In the genomic region with DNA sequence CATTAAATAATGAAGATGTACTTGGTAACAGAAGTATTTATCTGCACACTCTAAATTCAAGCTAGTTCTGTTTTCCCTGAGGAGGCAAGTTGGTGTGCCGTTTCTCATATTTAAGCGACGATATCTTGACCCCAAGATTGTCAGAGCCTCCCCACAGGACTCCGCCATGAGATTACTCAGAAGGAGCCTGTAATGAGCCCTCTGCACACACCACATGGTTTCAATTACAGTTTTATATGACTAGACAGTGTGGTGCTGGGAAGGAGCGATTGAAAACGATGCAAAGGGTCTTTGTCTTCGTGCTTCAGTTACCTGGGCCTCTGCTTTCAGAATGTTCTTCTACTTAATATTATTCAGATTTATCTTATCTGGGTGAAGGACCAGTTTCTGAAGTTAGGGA, we compare ENCODE assay signal across 24 cellular contexts.
"Had no signal": no experiment of that assay in that cellular context is flagged by ENCODE, and none has a peak within 500 bp of the region (broad histone marks: within the 10 kb centered on the region; RNA-seq: fewer than 3 reads in every experiment).

No MANE protein-coding gene starts in this region.

- H3K4me3 ChIP-seq: body of pancreas, dorsolateral prefrontal cortex, lung, thyroid gland had no signal

- ATAC-seq: activated CD8-positive, alpha-beta memory T cell treated with anti-CD3 and anti-CD28 coated beads, Interleukin-2, amount 10 ng/mL, durations not matched to agents 7 days and 5 days; body of pancreas; left lobe of liver had no signal

- H3K4me1 Mint-ChIP-seq: activated B cell treated with CpG ODN at 0.5 μM for 24 hours; activated CD4-positive, alpha-beta memory T cell treated with anti-CD3 and anti-CD28 coated beads, Interleukin-2, amount 10 ng/mL, durations not matched to agents 7 days and 5 days; activated CD8-positive, alpha-beta memory T cell treated with anti-CD3 and anti-CD28 coated beads, Interleukin-2, amount 10 ng/mL, durations not matched to agents 7 days and 5 days had no signal

- H3K27ac ChIP-seq: body of pancreas, dorsolateral prefrontal cortex, thyroid gland had no signal

- DNase-seq: activated B cell treated with CpG ODN at 0.5 μM for 24 hours; activated CD4-positive, alpha-beta memory T cell treated with anti-CD3 and anti-CD28 coated beads, Interleukin-2, amount 10 ng/mL, durations not matched to agents 7 days and 5 days; activated CD4-positive, alpha-beta T cell treated with anti-CD3 and anti-CD28 coated beads for 48 hours; activated CD8-positive, alpha-beta memory T cell treated with anti-CD3 and anti-CD28 coated beads, Interleukin-2, amount 10 ng/mL, durations not matched to agents 7 days and 5 days; amniotic stem cell; body of pancreas; caudate nucleus; dorsolateral prefrontal cortex; foreskin melanocyte; glutamatergic neuron; hypothalamus; islet precursor cell; nephron progenitor cell; nucleus accumbens; posterior cingulate gyrus; retina; stimulated activated CD4-positive, alpha-beta T cell treated with anti-CD3 and anti-CD28 coated beads, Interleukin-2, amount 100 ng/mL, for 24 hours; stimulated activated naive CD4-positive, alpha-beta T cell treated with Interleukin-2 at 50 U/mL for 16 hours; T-helper 9 cell; thyroid gland had no signal

- H3K9me3 Mint-ChIP-seq: mesothelial cell of epicardium, nephron progenitor cell had no signal

- H3K27me3 ChIP-seq: body of pancreas, dorsolateral prefrontal cortex, thyroid gland had no signal

- H3K27ac Mint-ChIP-seq: activated B cell treated with CpG ODN at 0.5 μM for 24 hours; activated CD4-positive, alpha-beta memory T cell treated with anti-CD3 and anti-CD28 coated beads, Interleukin-2, amount 10 ng/mL, durations not matched to agents 7 days and 5 days; activated CD8-positive, alpha-beta memory T cell treated with anti-CD3 and anti-CD28 coated beads, Interleukin-2, amount 10 ng/mL, durations not matched to agents 7 days and 5 days; activated naive CD8-positive, alpha-beta T cell; mesothelial cell of epicardium; nephron progenitor cell had no signal

- H3K36me3 Mint-ChIP-seq: activated CD8-positive, alpha-beta memory T cell treated with anti-CD3 and anti-CD28 coated beads, Interleukin-2, amount 10 ng/mL, durations not matched to agents 7 days and 5 days; activated naive CD8-positive, alpha-beta T cell; mesothelial cell of epicardium had no signal

- H3K4me3 Mint-ChIP-seq: activated B cell treated with CpG ODN at 0.5 μM for 24 hours; activated CD4-positive, alpha-beta memory T cell treated with anti-CD3 and anti-CD28 coated beads, Interleukin-2, amount 10 ng/mL, durations not matched to agents 7 days and 5 days; activated CD8-positive, alpha-beta memory T cell treated with anti-CD3 and anti-CD28 coated beads, Interleukin-2, amount 10 ng/mL, durations not matched to agents 7 days and 5 days; activated naive CD8-positive, alpha-beta T cell; mesothelial cell of epicardium; nephron progenitor cell had no signal

- H3K36me3 ChIP-seq: thyroid gland had no signal

- H3K27me3 Mint-ChIP-seq: activated B cell treated with CpG ODN at 0.5 μM for 24 hours; activated CD4-positive, alpha-beta memory T cell treated with anti-CD3 and anti-CD28 coated beads, Interleukin-2, amount 10 ng/mL, durations not matched to agents 7 days and 5 days; activated CD8-positive, alpha-beta memory T cell treated with anti-CD3 and anti-CD28 coated beads, Interleukin-2, amount 10 ng/mL, durations not matched to agents 7 days and 5 days; activated naive CD8-positive, alpha-beta T cell had no signal

- H3K9me3 ChIP-seq: body of pancreas, thyroid gland had no signal
